ENCODE assay signal across 17 cellular contexts in genomic region chr21:28752131-28752530, GRCh38.
"Had no signal": no experiment of that assay in that cellular context is flagged by ENCODE, and none has a peak within 500 bp of the region (broad histone marks: within the 10 kb centered on the region; RNA-seq: fewer than 3 reads in every experiment).

No MANE protein-coding gene starts in this region.

- H3K27me3 Mint-ChIP-seq: natural killer cell treated with Interleukin-12 subunit alpha and Interleukin-12 subunit beta and Interleukin-15 and Interleukin-18, amount 100 ng/mL, for 72 hours; stimulated activated naive CD8-positive, alpha-beta T cell treated with anti-CD3 and anti-CD28 coated beads, Interleukin-15, amount 100 ng/mL, for 72 hours; type B pancreatic cell had no signal

- H3K4me3 Mint-ChIP-seq: immature natural killer cell; natural killer cell treated with Interleukin-12 subunit alpha and Interleukin-12 subunit beta and Interleukin-15 and Interleukin-18, amount 100 ng/mL, for 72 hours; stimulated activated effector memory CD8-positive, alpha-beta T cell treated with anti-CD3 and anti-CD28 coated beads, Interleukin-12 subunit alpha, Interleukin-12 subunit beta, amount 100 ng/mL, for 72 hours; stimulated activated naive CD8-positive, alpha-beta T cell treated with anti-CD3 and anti-CD28 coated beads, Interleukin-15, amount 100 ng/mL, for 72 hours; type B pancreatic cell; WTC11 had no signal

- H3K36me3 ChIP-seq: ascending aorta, esophagus squamous epithelium, prostate gland, suprapubic skin had no signal

- H3K27ac ChIP-seq: suprapubic skin had no signal

- H3K9me3 ChIP-seq: ascending aorta, esophagus squamous epithelium, prostate gland, suprapubic skin had no signal

- H3K4me1 Mint-ChIP-seq: stimulated activated effector memory CD8-positive, alpha-beta T cell treated with anti-CD3 and anti-CD28 coated beads, Interleukin-12 subunit alpha, Interleukin-12 subunit beta, amount 100 ng/mL, for 72 hours; stimulated activated naive CD8-positive, alpha-beta T cell treated with anti-CD3 and anti-CD28 coated beads, Interleukin-15, amount 100 ng/mL, for 72 hours had no signal

- H3K27me3 ChIP-seq: ascending aorta, esophagus squamous epithelium, suprapubic skin had no signal

- H3K27ac Mint-ChIP-seq: activated naive CD4-positive, alpha-beta T cell treated with anti-CD3 and anti-CD28 coated beads, Interleukin-2, amount 50 U/mL, for 72 hours; natural killer cell treated with Interleukin-12 subunit alpha and Interleukin-12 subunit beta and Interleukin-15 and Interleukin-18, amount 100 ng/mL, for 72 hours; stimulated activated effector memory CD8-positive, alpha-beta T cell treated with anti-CD3 and anti-CD28 coated beads, Interleukin-12 subunit alpha, Interleukin-12 subunit beta, amount 100 ng/mL, for 72 hours; stimulated activated naive CD8-positive, alpha-beta T cell treated with anti-CD3 and anti-CD28 coated beads, Interleukin-15, amount 100 ng/mL, for 72 hours; type B pancreatic cell; WTC11 had no signal

- ATAC-seq: activated naive CD4-positive, alpha-beta T cell treated with anti-CD3 and anti-CD28 coated beads, Interleukin-2, amount 50 U/mL, for 72 hours; left lobe of liver; natural killer cell treated with Interleukin-12 subunit alpha and Interleukin-12 subunit beta and Interleukin-15 and Interleukin-18, amount 100 ng/mL, for 72 hours; stimulated activated effector memory CD8-positive, alpha-beta T cell treated with anti-CD3 and anti-CD28 coated beads, Interleukin-12 subunit alpha, Interleukin-12 subunit beta, amount 100 ng/mL, for 72 hours; stimulated activated naive CD8-positive, alpha-beta T cell treated with anti-CD3 and anti-CD28 coated beads, Interleukin-15, amount 100 ng/mL, for 72 hours; WTC11 had no signal

- H3K9me3 Mint-ChIP-seq: activated naive CD4-positive, alpha-beta T cell treated with anti-CD3 and anti-CD28 coated beads, Interleukin-2, amount 50 U/mL, for 72 hours; immature natural killer cell; natural killer cell treated with Interleukin-12 subunit alpha and Interleukin-12 subunit beta and Interleukin-15 and Interleukin-18, amount 100 ng/mL, for 72 hours; stimulated activated effector memory CD8-positive, alpha-beta T cell treated with anti-CD3 and anti-CD28 coated beads, Interleukin-12 subunit alpha, Interleukin-12 subunit beta, amount 100 ng/mL, for 72 hours; stimulated activated naive CD8-positive, alpha-beta T cell treated with anti-CD3 and anti-CD28 coated beads, Interleukin-15, amount 100 ng/mL, for 72 hours; type B pancreatic cell had no signal

- DNase-seq: activated gamma-delta T cell treated with Interleukin-2 at 50 U/mL for 16 hours; activated T-cell treated with anti-CD3 and anti-CD28 coated beads, Interleukin-2, amount 50 U/mL, for 1 hour; esophagus squamous epithelium; immature natural killer cell; stimulated activated CD4-positive, alpha-beta T cell treated with anti-CD3 and anti-CD28 coated beads, Interleukin-1b, Interleukin-23, amount 100 ng/mL, for 48 hours; stimulated activated naive CD8-positive, alpha-beta T cell treated with anti-CD3 and anti-CD28 coated beads, Interleukin-15, amount 100 ng/mL, for 72 hours; T-helper 9 cell had no signal

- H3K4me3 ChIP-seq: ascending aorta, coronary artery, esophagus squamous epithelium, prostate gland, suprapubic skin had no signal

- H3K36me3 Mint-ChIP-seq: activated naive CD4-positive, alpha-beta T cell treated with anti-CD3 and anti-CD28 coated beads, Interleukin-2, amount 50 U/mL, for 72 hours; natural killer cell treated with Interleukin-12 subunit alpha and Interleukin-12 subunit beta and Interleukin-15 and Interleukin-18, amount 100 ng/mL, for 72 hours; stimulated activated effector memory CD8-positive, alpha-beta T cell treated with anti-CD3 and anti-CD28 coated beads, Interleukin-12 subunit alpha, Interleukin-12 subunit beta, amount 100 ng/mL, for 72 hours; type B pancreatic cell; WTC11 had no signal

- H3K4me1 ChIP-seq: prostate gland, suprapubic skin had no signal
